ENCODE assay signal across 20 cellular contexts in genomic region chr1:203364013-203364730, GRCh38. TPM values are rescaled to one million over a fixed set of nuclear protein-coding genes. Genes with fewer than 3 reads are reported as not detected.
A peak's percentile ranks its signal among the peaks of the same experiment; 100 is the strongest.
DNase-seq lines count a peak whose midpoint lies in the region; ATAC-seq and TF ChIP-seq lines count a peak whose summit lies in the region.
"Had no signal": no experiment of that assay in that cellular context is flagged by ENCODE, and none has a peak within 500 bp of the region (broad histone marks: within the 10 kb centered on the region; RNA-seq: fewer than 3 reads in every experiment).

No MANE protein-coding gene starts in this region.

- no peaks in the 10 kb centered on the region for H3K36me3 ChIP-seq in NT2/D1 (ENCODE audit: insufficient read depth, insufficient read length, low read length)
- no peaks in the 10 kb centered on the region for H3K36me3 ChIP-seq in body of pancreas (replicated peaks in 1 of 2; ENCODE audit: insufficient read depth in 1 of 2, low read depth in 2 of 2)
- H3K36me3 ChIP-seq: upper lobe of right lung had no signal

- WGBS in body of pancreas, 2 donors = 73 to 84% methylated on average over 13 of the region's 13 CpGs

- TF ChIP-seq CTCF in retinal pigment epithelial cell (conservative IDR thresholded peaks at IDR 0.05; ENCODE audit: low read depth, low read length) (no peak), body of pancreas (IDR thresholded peaks at IDR 0.05) (no peak), MCF 10A (IDR thresholded peaks at IDR 0.05; ENCODE audit: unreplicated experiment) (no peak)

- POLR2A ChIA-PET in MCF 10A (lab: Yijun Ruan, JAX) = interaction anchor here (1.2 kb wide), 1 partner anchor 39 kb away, joined by 3 read pairs; no protein-coding TSS in a partner anchor

- no TSS peak for BruUV-seq in MCF 10A (replicated peaks; lab: Mats Ljungman, UMichigan)

- DNase-seq in NT2/D1 (ENCODE audit: low read depth, low spot score) = no peak
- peak; percentile 26 for DNase-seq in foreskin melanocyte
- peak; percentile 47 for DNase-seq in left kidney (ENCODE audit: low read depth, low spot score)
- peak; percentile 19 for DNase-seq in retinal pigment epithelial cell (ENCODE audit: low read depth)
- no peak for DNase-seq in NCI-H526 (lab: John Stamatoyannopoulos, UW)
- DNase-seq in body of pancreas = no peak
- DNase-seq in MCF 10A (ENCODE audit: unreplicated experiment) = no peak
- DNase-seq: activated B cell treated with CpG ODN at 0.5 μM for 24 hours; activated CD8-positive, alpha-beta T cell treated with anti-CD3 and anti-CD28 coated beads for 36 hours; activated naive CD4-positive, alpha-beta T cell treated with anti-CD3 and anti-CD28 coated beads, Interleukin-2, amount 50 U/mL, for 16 hours; activated T-cell treated with anti-CD3 and anti-CD28 coated beads, Interleukin-2, amount 50 U/mL, for 4 hours; mammary epithelial cell; NCI-H2029; SHP77 treated with DMSO at 0.1 percent for 48 hours; stimulated activated naive CD4-positive, alpha-beta T cell treated with Interleukin-2 at 50 U/mL for 16 hours; T-helper 2 cell; upper lobe of right lung had no signal

- no peak overlapping the region for H3K4me3 Mint-ChIP-seq in MCF 10A (ENCODE audit: unreplicated experiment)
- H3K4me3 Mint-ChIP-seq: activated B cell treated with CpG ODN at 0.5 μM for 24 hours; activated CD8-positive, alpha-beta T cell treated with anti-CD3 and anti-CD28 coated beads for 36 hours; activated T-cell treated with anti-CD3 and anti-CD28 coated beads, Interleukin-2, amount 50 U/mL, for 4 hours; dendritic cell treated with granulocyte-macrophage colony-stimulating factor and Interleukin-4, amounts not matched to agents 40 ng/mL and 50 ng/mL, for 4 days had no signal

- H3K4me1 ChIP-seq in NT2/D1 (ENCODE audit: insufficient read depth, insufficient read length) (peaks cover 18% of the 10 kb centered on the region), body of pancreas (peaks cover 14% of the 10 kb centered on the region)

- H3K9ac ChIP-seq in NT2/D1 (ENCODE audit: insufficient read length, low read depth) = peak overlapping the region; percentile 27

- peaks cover 10% of the 10 kb centered on the region for H3K4me1 Mint-ChIP-seq in MCF 10A (ENCODE audit: insufficient read depth, unreplicated experiment)

- CTCF ChIA-PET in MCF 10A (lab: Yijun Ruan, JAX) = interaction anchor here (0.7 to 21.9 kb wide), 5 partner anchors 11 to 174 kb away, joined by 4 to 422 read pairs (median 85); no protein-coding TSS in a partner anchor

- TF ChIP-seq POLR2A in body of pancreas (IDR thresholded peaks at IDR 0.05) = no peak

- no peak overlapping the region for H3K27ac Mint-ChIP-seq in MCF 10A (ENCODE audit: low read depth, unreplicated experiment)
- H3K27ac Mint-ChIP-seq: activated B cell treated with CpG ODN at 0.5 μM for 24 hours; activated CD8-positive, alpha-beta T cell treated with anti-CD3 and anti-CD28 coated beads for 36 hours; dendritic cell treated with granulocyte-macrophage colony-stimulating factor and Interleukin-4, amounts not matched to agents 40 ng/mL and 50 ng/mL, for 4 days had no signal

- intact Hi-C loops in body of pancreas (cut with DNase I) = no loop called here
- intact Hi-C loops in MCF 10A (cut with micrococcal nuclease) = no loop called here

- H3K9me3 ChIP-seq in NT2/D1 (ENCODE audit: insufficient read depth, low read length) (no peaks in the 10 kb centered on the region), body of pancreas (no peaks in the 10 kb centered on the region)
- H3K9me3 ChIP-seq: upper lobe of right lung had no signal

- peaks cover 56% of the 10 kb centered on the region for H3K27me3 Mint-ChIP-seq in MCF 10A (ENCODE audit: insufficient read depth, unreplicated experiment)

- no peaks in the 10 kb centered on the region for H3K9me3 Mint-ChIP-seq in MCF 10A (ENCODE audit: unreplicated experiment)
- H3K9me3 Mint-ChIP-seq: activated B cell treated with CpG ODN at 0.5 μM for 24 hours; activated CD8-positive, alpha-beta T cell treated with anti-CD3 and anti-CD28 coated beads for 36 hours; activated T-cell treated with anti-CD3 and anti-CD28 coated beads, Interleukin-2, amount 50 U/mL, for 4 hours; dendritic cell treated with granulocyte-macrophage colony-stimulating factor and Interleukin-4, amounts not matched to agents 40 ng/mL and 50 ng/mL, for 4 days had no signal

- H3K4me3 ChIP-seq in NT2/D1 (ENCODE audit: insufficient read length, low read depth) (no peak overlapping the region), retinal pigment epithelial cell (ENCODE audit: low read length) (no peak overlapping the region), body of pancreas (no peak overlapping the region)
- H3K4me3 ChIP-seq: upper lobe of right lung had no signal

- H3K27ac ChIP-seq in body of pancreas = no peak overlapping the region
- H3K27ac ChIP-seq: HL-60, upper lobe of right lung had no signal

- H3K36me3 Mint-ChIP-seq in MCF 10A (ENCODE audit: insufficient read depth, unreplicated experiment) = no peaks in the 10 kb centered on the region

- H3K27me3 ChIP-seq in NT2/D1 (ENCODE audit: insufficient read depth, insufficient read length) (peaks cover 4% of the 10 kb centered on the region), body of pancreas (no peaks in the 10 kb centered on the region)
- H3K27me3 ChIP-seq: upper lobe of right lung had no signal

- ATAC-seq in HG03457 (IDR thresholded peaks at IDR 0.05; ENCODE audit: unreplicated experiment) (no peak), body of pancreas (no peak)
- ATAC-seq: activated CD8-positive, alpha-beta T cell treated with anti-CD3 and anti-CD28 coated beads for 36 hours; activated T-cell treated with anti-CD3 and anti-CD28 coated beads, Interleukin-2, amount 50 U/mL, for 4 hours; upper lobe of right lung had no signal

RNA-seq across cellular contexts. Expression of gene FMOD, which starts 13.2 kb away (rescaled TPM):
- total RNA-seq in body of pancreas = 10 to 100 TPM; 14.2 to 18.7 TPM
- not detected in 2 replicates for total RNA-seq in MCF 10A (2022)
- total RNA-seq: activated B cell treated with CpG ODN at 0.5 μM for 24 hours had no signal

RNA-seq across cellular contexts. Expression of gene BTG2, which starts 58.9 kb away (rescaled TPM):
- total RNA-seq in body of pancreas (100 to 1,000 TPM; 122 to 160 TPM), MCF 10A (2022) (39.8 and 44.4 TPM in 2 replicates)

Comparison
In these comparisons a context has a peak if more than half of its experiments do, and no peak if none do; other contexts are left out.
1. DNase-seq: peak in foreskin melanocyte (single experiment), left kidney (single experiment) and retinal pigment epithelial cell (single experiment); none in NT2/D1 (single experiment), NCI-H526 (0 of 2), body of pancreas (0 of 4) and MCF 10A (single experiment).
2. RNA of gene FMOD, which starts 13.2 kb away (total RNA-seq): 14.2 to 18.7 TPM in body of pancreas; not detected in MCF 10A; every median in the first group is over 10 times any median in the second.